In the genomic region with DNA sequence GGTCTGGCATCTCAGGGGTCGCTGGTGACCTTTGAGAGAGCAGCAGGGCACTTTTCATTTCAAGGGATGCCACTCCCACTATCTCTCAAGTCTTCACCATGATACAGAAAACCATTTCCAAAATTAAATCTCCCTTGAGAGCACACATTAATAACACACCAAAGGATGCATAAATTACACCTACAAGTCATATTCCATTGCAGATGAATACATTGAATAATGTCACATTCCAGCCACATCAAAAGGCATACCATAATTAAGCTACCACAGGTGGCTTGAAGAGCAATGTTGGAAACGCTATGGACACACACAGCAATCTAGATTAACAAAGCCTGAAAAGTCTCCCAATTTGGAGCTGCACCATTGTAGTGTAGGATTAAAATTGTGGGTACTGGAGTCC, we compare ENCODE assay signal across 25 cellular contexts.
"Had no signal": no experiment of that assay in that cellular context is flagged by ENCODE, and none has a peak within 500 bp of the region (broad histone marks: within the 10 kb centered on the region; RNA-seq: fewer than 3 reads in every experiment).

No MANE protein-coding gene starts in this region.

- H3K36me3 ChIP-seq: esophagus muscularis mucosa, heart right ventricle, left lung, neural progenitor cell, right atrium auricular region, stomach, thyroid gland had no signal

- H3K4me1 Mint-ChIP-seq: naive B cell; stimulated activated memory B cell treated with anti-CD40 and anti-IgM and Interleukin-4, amounts not matched to agents 10 μg/mL and 1 μg/mL and 100 μg/mL, for 72 hours had no signal

- H3K4me3 Mint-ChIP-seq: mesothelial cell of epicardium; naive B cell; natural killer cell treated with Interleukin-12 subunit alpha and Interleukin-12 subunit beta and Interleukin-15 and Interleukin-18, amount 100 ng/mL, for 72 hours; neural progenitor cell; stimulated activated memory B cell treated with anti-CD40 and anti-IgM and Interleukin-4, amounts not matched to agents 10 μg/mL and 1 μg/mL and 100 μg/mL, for 72 hours had no signal

- H3K27ac Mint-ChIP-seq: mesothelial cell of epicardium; naive B cell; natural killer cell treated with Interleukin-12 subunit alpha and Interleukin-12 subunit beta and Interleukin-15 and Interleukin-18, amount 100 ng/mL, for 72 hours; progenitor cell of endocrine pancreas; stimulated activated memory B cell treated with anti-CD40 and anti-IgM and Interleukin-4, amounts not matched to agents 10 μg/mL and 1 μg/mL and 100 μg/mL, for 72 hours had no signal

- H3K9me3 Mint-ChIP-seq: natural killer cell treated with Interleukin-12 subunit alpha and Interleukin-12 subunit beta and Interleukin-15 and Interleukin-18, amount 100 ng/mL, for 72 hours; neural progenitor cell had no signal

- H3K27ac ChIP-seq: dorsolateral prefrontal cortex, epithelial cell of prostate, esophagus muscularis mucosa, heart right ventricle, left lung, neural progenitor cell, parathyroid adenoma, right atrium auricular region, stomach had no signal

- ATAC-seq: heart right ventricle; left cardiac atrium; mucosa of descending colon; natural killer cell treated with Interleukin-12 subunit alpha and Interleukin-12 subunit beta and Interleukin-15 and Interleukin-18, amount 100 ng/mL, for 72 hours; sciatic nerve; stimulated activated memory B cell treated with anti-CD40 and anti-IgM and Interleukin-4, amounts not matched to agents 10 μg/mL and 1 μg/mL and 100 μg/mL, for 72 hours had no signal

- H3K4me3 ChIP-seq: dorsolateral prefrontal cortex, esophagus muscularis mucosa, heart right ventricle, left lung, mucosa of descending colon, neural progenitor cell, right atrium auricular region, stomach, thyroid gland had no signal

- H3K9me3 ChIP-seq: esophagus muscularis mucosa, heart right ventricle, left lung, mucosa of descending colon, right atrium auricular region, stomach, thyroid gland had no signal

- DNase-seq: dorsolateral prefrontal cortex; effector CD4-positive, alpha-beta T cell; foreskin melanocyte; glutamatergic neuron; heart right ventricle; hippocampal formation; left cardiac atrium; left lung; mesenchymal stem cell; mucosa of descending colon; naive B cell; stimulated activated CD4-positive, alpha-beta T cell treated with anti-CD3 and anti-CD28 coated beads, Interleukin-4, amount 100 ng/mL, for 4 hours; stomach; thyroid gland; trophoblast cell had no signal

- H3K4me1 ChIP-seq: left lung, neural progenitor cell, parathyroid adenoma had no signal

- H3K36me3 Mint-ChIP-seq: mesothelial cell of epicardium; natural killer cell treated with Interleukin-12 subunit alpha and Interleukin-12 subunit beta and Interleukin-15 and Interleukin-18, amount 100 ng/mL, for 72 hours; neural progenitor cell; stimulated activated memory B cell treated with anti-CD40 and anti-IgM and Interleukin-4, amounts not matched to agents 10 μg/mL and 1 μg/mL and 100 μg/mL, for 72 hours had no signal
